In the genomic region with DNA sequence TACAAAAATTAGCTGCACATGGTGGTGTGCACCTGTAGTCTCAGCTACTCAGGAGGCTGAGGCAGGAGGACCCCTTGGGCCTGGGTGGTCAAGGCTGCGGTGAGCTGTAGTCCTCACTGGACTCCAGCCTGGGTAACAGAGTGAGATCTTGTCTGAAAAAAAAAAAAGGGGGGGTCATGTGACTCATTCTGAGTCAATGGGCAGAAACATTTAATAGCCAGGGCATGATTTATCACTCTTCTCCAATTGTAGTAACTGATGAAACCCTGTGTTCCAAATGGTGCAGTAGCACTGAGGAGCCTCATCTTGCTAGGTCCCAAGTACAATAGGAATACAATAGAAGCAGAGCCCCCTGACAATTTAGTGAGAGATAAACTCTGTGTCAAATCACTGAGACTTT, we compare ENCODE assay signal across 26 cellular contexts.
DNase-seq lines count a peak whose midpoint lies in the region; ATAC-seq, FAIRE-seq and TF ChIP-seq lines count a peak whose summit lies in the region.
"Had no signal": no experiment of that assay in that cellular context is flagged by ENCODE, and none has a peak within 500 bp of the region (broad histone marks: within the 10 kb centered on the region; RNA-seq: fewer than 3 reads in every experiment).

No MANE protein-coding gene starts in this region.

- in situ Hi-C loops in astrocyte of the spinal cord (cut with HindIII; ENCODE audit: low sequenced_read_pairs): no loop called here

- ATAC-seq in GM19467 (IDR thresholded peaks at IDR 0.05; ENCODE audit: unreplicated experiment): no peak
- ATAC-seq: body of pancreas, right lobe of liver had no signal

- no peak for TF ChIP-seq POLR2A in GM12891 (IDR thresholded peaks at IDR 0.05; ENCODE audit: low read depth, low read length)

- no peak for FAIRE-seq in GM12891 (lab: Jason Lieb, UNC)

- DNase-seq in AG20443 (ENCODE audit: low spot score) (peak; percentile 15), MV-4-11 (lab: John Stamatoyannopoulos, UW) (peak; percentile 15), astrocyte of the spinal cord (ENCODE audit: low read depth, low spot score) (peak; percentile 21), iris pigment epithelial cell (ENCODE audit: low read depth) (peak; percentile 47), GM12891 (ENCODE audit: insufficient read length, low spot score) (no peak), DMS153 (lab: John Stamatoyannopoulos, UW) (no peak), NCI-H1105 (lab: John Stamatoyannopoulos, UW) (no peak)
- DNase-seq: activated CD4-positive, alpha-beta memory T cell treated with anti-CD3 and anti-CD28 coated beads, Interleukin-2, amount 10 ng/mL, durations not matched to agents 7 days and 5 days; activated CD4-positive, CD25-positive, alpha-beta regulatory T cell treated with anti-CD3 and anti-CD28 coated beads, Interleukin-2, amount 50 U/mL, for 72 hours; activated naive CD8-positive, alpha-beta T cell treated with anti-CD3 and anti-CD28 coated beads, Interleukin-2, amount 10 ng/mL, durations not matched to agents 7 days and 5 days; body of pancreas; Calu3; effector memory CD4-positive, alpha-beta T cell; glutamatergic neuron; KBM-7; NCI-H1694; right lobe of liver; SHP77 treated with DMSO at 0.1 percent for 48 hours; stimulated activated CD4-positive, alpha-beta T cell treated with anti-CD3 and anti-CD28 coated beads, Interleukin-4, amount 100 ng/mL, for 4 hours; stimulated activated naive CD4-positive, alpha-beta T cell had no signal

- no peak overlapping the region for H3K4me3 ChIP-seq in astrocyte of the spinal cord (ENCODE audit: low read depth, low read length)
- H3K4me3 ChIP-seq: body of pancreas, esophagus muscularis mucosa, lung, neural progenitor cell, right lobe of liver, thoracic aorta, vagina had no signal

- TF ChIP-seq CTCF in astrocyte of the spinal cord (IDR thresholded peaks at IDR 0.05; ENCODE audit: low read depth, low read length): no peak

TF ChIP-seq in GM12891, 5 proteins besides CTCF, POLR2A, EP300 and RAD21:
- TF ChIP-seq PAX5 (IDR thresholded peaks at IDR 0.05; ENCODE audit: insufficient read depth, low read length, severe bottlenecking) (no peak), POU2F2 (IDR thresholded peaks at IDR 0.05; ENCODE audit: low read depth, low read length) (no peak), TAF1 (IDR thresholded peaks at IDR 0.05; ENCODE audit: low read depth, low read length) (no peak), POLR2AphosphoS5 (IDR thresholded peaks at IDR 0.05; ENCODE audit: low read depth, low read length) (no peak), SPI1 (IDR thresholded peaks at IDR 0.05; ENCODE audit: low read depth, low read length) (no peak)

Comparison
In these comparisons a context has a peak if more than half of its experiments do, and no peak if none do; other contexts are left out.
1. DNase-seq: peak in AG20443 (single experiment), MV-4-11 (single experiment), astrocyte of the spinal cord (single experiment) and iris pigment epithelial cell (single experiment); none in GM12891 (single experiment), DMS153 (single experiment) and NCI-H1105 (single experiment).